Comparison of ENCODE assay signal across 17 cellular contexts in genomic region chr16:29844575-29845331, GRCh38. TPM values are rescaled to one million over a fixed set of nuclear protein-coding genes. Genes with fewer than 3 reads are reported as not detected.
DNase-seq lines count a peak whose midpoint lies in the region; ATAC-seq and TF ChIP-seq lines count a peak whose summit lies in the region.
"Had no signal": no experiment of that assay in that cellular context is flagged by ENCODE, and none has a peak within 500 bp of the region (broad histone marks: within the 10 kb centered on the region; RNA-seq: fewer than 3 reads in every experiment).

No MANE protein-coding gene starts in this region.

- no peaks in the 10 kb centered on the region; the same call in 1 of the 2 replicates for H3K4me1 ChIP-seq in IMR-90 (ENCODE audit: control insufficient read depth, insufficient read depth, low read length)
- H3K4me1 ChIP-seq in adrenal gland (replicated peaks in 1 of 2), result peaks cover 11% of the 10 kb centered on the region in 2 donors
- H3K4me1 ChIP-seq in left ventricle myocardium inferior, result peaks cover 10% of the 10 kb centered on the region
- H3K4me1 ChIP-seq in PC-3 (ENCODE audit: insufficient read depth, low read length), result no peaks in the 10 kb centered on the region

- TF ChIP-seq CTCF in IMR-90 (conservative IDR thresholded peaks at IDR 0.05; ENCODE audit: low read depth, low read length) (no peak), adrenal gland (IDR thresholded peaks at IDR 0.05) (no peak), left ventricle myocardium inferior (IDR thresholded peaks at IDR 0.05; ENCODE audit: borderline replicate concordance) (no peak), PC-3 (conservative IDR thresholded peaks at IDR 0.05; ENCODE audit: low read depth, low read length) (no peak)

- H3K4me3 ChIP-seq in IMR-90 (ENCODE audit: insufficient read depth, low read depth, low read length) (no peak overlapping the region), adrenal gland (no peak overlapping the region), left ventricle myocardium inferior (no peak overlapping the region), PC-3 (ENCODE audit: low read length) (no peak overlapping the region)

- in situ Hi-C loops in IMR-90 (cut with MboI; ENCODE audit: low sequenced_read_pairs), result no loop called here

- no peak for TF ChIP-seq RAD21 in IMR-90 (IDR thresholded peaks at IDR 0.05; ENCODE audit: low read length)

- H4K5ac ChIP-seq in IMR-90 (ENCODE audit: low read depth, low read length), result no peak overlapping the region

- dilution Hi-C loops in IMR-90 (cut with HindIII; ENCODE audit: low sequenced_read_pairs, unreplicated experiment), result no loop called here

- CTCF ChIA-PET in IMR-90 (lab: Yijun Ruan, JAX), result no interaction called here
- CTCF ChIA-PET in PC-3 (lab: Charles Lee), result no interaction called here

- H3K23ac ChIP-seq in IMR-90 (ENCODE audit: low read depth, low read length), result no peak overlapping the region

- no peak overlapping the region for H3K9ac ChIP-seq in IMR-90 (ENCODE audit: low read depth, low read length)
- H3K9ac ChIP-seq in PC-3 (ENCODE audit: low read length), result no peak overlapping the region

- H3F3A ChIP-seq in PC-3 (ENCODE audit: low read length, unreplicated experiment), result no peaks in the 10 kb centered on the region

- no peak overlapping the region for H2BK120ac ChIP-seq in IMR-90 (ENCODE audit: low read depth, low read length)

- no peak overlapping the region for H3K4ac ChIP-seq in IMR-90 (ENCODE audit: low read depth, low read length)

- no peak for DNase-seq in IMR-90
- DNase-seq in adrenal gland, result peak in 6 of 7 donors; percentile 78 to 87 (median 85)
- no peak for DNase-seq in left ventricle myocardium inferior
- no peak for DNase-seq in sciatic nerve (ENCODE audit: low spot score)
- DNase-seq in stimulated activated CD8-positive, alpha-beta memory T cell treated with anti-CD3 and anti-CD28 coated beads, Interleukin-4, amount 100 ng/mL, for 48 hours, result no peak
- no peak for DNase-seq in PC-3
- DNase-seq: activated CD4-positive, alpha-beta T cell treated with anti-CD3 and anti-CD28 coated beads, Interleukin-2, amount 50 U/mL, for 4 hours; activated naive CD8-positive, alpha-beta T cell treated with anti-CD3 and anti-CD28 coated beads, Interleukin-2, amount 50 U/mL, for 24 hours; activated T-cell treated with anti-CD3 and anti-CD28 coated beads, Interleukin-2, amount 50 U/mL, for 24 hours; COR-L47; H9; MV-4-11; NCI-H187 treated with DMSO at 0.1 percent for 48 hours; nucleus accumbens had no signal

- no peak overlapping the region for H4K91ac ChIP-seq in IMR-90 (ENCODE audit: insufficient read depth, low read depth, low read length)

- ATAC-seq in IMR-90 (ENCODE audit: low read depth), result no peak
- ATAC-seq in sciatic nerve, result peak; percentile 30
- no peak for ATAC-seq in HG02588 (IDR thresholded peaks at IDR 0.05; ENCODE audit: unreplicated experiment)
- ATAC-seq in HG03378 (IDR thresholded peaks at IDR 0.05; ENCODE audit: unreplicated experiment), result no peak
- ATAC-seq in PC-3, result no peak
- ATAC-seq: activated naive CD8-positive, alpha-beta T cell treated with anti-CD3 and anti-CD28 coated beads, Interleukin-2, amount 50 U/mL, for 24 hours had no signal

- H3K9me1 ChIP-seq in IMR-90 (ENCODE audit: insufficient read depth, low read length), result no peaks in the 10 kb centered on the region

- WGBS in IMR-90 (ENCODE audit: extremely low coverage in 2 of 2, insufficient read length in 1 of 2), 2 experiments, result 93% methylated on average over 25 of the region's 28 CpGs; no CpG with 5 or more reads in 1 of the 2 experiments
- WGBS in adrenal gland, 4 donors, result 77 to 81% (median 79%) methylated on average over 17 to 28 of the region's 28 CpGs

- H3K79me1 ChIP-seq in IMR-90 (ENCODE audit: low read depth in 1 of 2, low read length in 2 of 2), result peaks cover 0 to 23% of the 10 kb centered on the region in 2 experiments; a peak in 1 of 4 replicates

- intact Hi-C loops in IMR-90 (cut with micrococcal nuclease), result no loop called here
- intact Hi-C loops in adrenal gland (cut with DNase I), result no loop called here
- intact Hi-C loops in left ventricle myocardium inferior (cut with micrococcal nuclease), result no loop called here
- intact Hi-C loops in sciatic nerve (cut with DNase I), result no loop called here
- intact Hi-C loops in PC-3 (cut with micrococcal nuclease), result no loop called here

- no peaks in the 10 kb centered on the region for H3K9me3 ChIP-seq in IMR-90 (ENCODE audit: control insufficient read depth, insufficient read depth, low read length)
- no peaks in the 10 kb centered on the region for H3K9me3 ChIP-seq in adrenal gland (replicated peaks in 1 of 3)
- H3K9me3 ChIP-seq in left ventricle myocardium inferior (replicated peaks), result no peaks in the 10 kb centered on the region
- no peaks in the 10 kb centered on the region for H3K9me3 ChIP-seq in PC-3 (ENCODE audit: low read length)

- H3K27ac ChIP-seq in IMR-90 (ENCODE audit: insufficient read depth, low read length) (no peak overlapping the region), adrenal gland (peak overlapping the region in 4 of 5 donors; percentile 3 to 85 (median 68)), left ventricle myocardium inferior (replicated peaks) (peak overlapping the region; percentile 16), PC-3 (ENCODE audit: low read length) (no peak overlapping the region)

- H3K79me2 ChIP-seq in PC-3 (ENCODE audit: low read length), result no peaks in the 10 kb centered on the region

- no peak overlapping the region for H2AK5ac ChIP-seq in IMR-90 (ENCODE audit: low read depth, low read length)

- H4K20me1 ChIP-seq in IMR-90 (ENCODE audit: insufficient read depth, low read length) (no peaks in the 10 kb centered on the region; the same call in 1 of the 2 replicates), PC-3 (ENCODE audit: low read length) (no peaks in the 10 kb centered on the region)

- no peaks in the 10 kb centered on the region for H3K9me2 ChIP-seq in PC-3 (replicated peaks; ENCODE audit: low read length)

- H2BK5ac ChIP-seq in IMR-90 (ENCODE audit: low read depth, low read length, poor library complexity, severe bottlenecking), result no peak overlapping the region

- no peaks in the 10 kb centered on the region for H3K27me3 ChIP-seq in IMR-90 (ENCODE audit: control insufficient read depth, insufficient read depth, low read length)
- no peaks in the 10 kb centered on the region for H3K27me3 ChIP-seq in adrenal gland
- no peaks in the 10 kb centered on the region for H3K27me3 ChIP-seq in left ventricle myocardium inferior (ENCODE audit: low read depth)
- H3K27me3 ChIP-seq in PC-3 (ENCODE audit: low read length), result no peaks in the 10 kb centered on the region

- H3K14ac ChIP-seq in IMR-90 (replicated peaks; ENCODE audit: low read depth, low read length), result no peak overlapping the region

- BruUV-seq in IMR-90 (replicated peaks; lab: Mats Ljungman, UMichigan), result no TSS peak
- BruUV-seq in PC-3 (replicated peaks; lab: Mats Ljungman, UMichigan), result no TSS peak

- peaks cover 71% of the 10 kb centered on the region for H3K36me3 ChIP-seq in IMR-90 (ENCODE audit: control insufficient read depth, insufficient read depth, low read length)
- H3K36me3 ChIP-seq in adrenal gland (replicated peaks in 1 of 2), result peaks cover 0 to 84% of the 10 kb centered on the region in 2 donors
- H3K36me3 ChIP-seq in left ventricle myocardium inferior, result peaks cover 77% of the 10 kb centered on the region
- no peaks in the 10 kb centered on the region for H3K36me3 ChIP-seq in PC-3 (ENCODE audit: low read depth, low read length)

- H3K18ac ChIP-seq in IMR-90 (ENCODE audit: low read depth, low read length), result no peak overlapping the region

- H4K8ac ChIP-seq in IMR-90 (ENCODE audit: low read depth in 2 of 2, low read length in 2 of 2), result no peak overlapping the region

- no peak overlapping the region for H2BK15ac ChIP-seq in IMR-90 (ENCODE audit: low read depth, low read length)

- no peak for TF ChIP-seq POLR2A in IMR-90 (IDR thresholded peaks at IDR 0.05; ENCODE audit: low read depth, low read length)
- TF ChIP-seq POLR2A in adrenal gland (IDR thresholded peaks at IDR 0.05), result peak in 1 of 2 donors; percentile 37

- H2AFZ ChIP-seq in IMR-90 (replicated peaks; ENCODE audit: low read length, poor library complexity) (peak overlapping the region; percentile 53), PC-3 (ENCODE audit: low read length) (no peak overlapping the region)

- H3K56ac ChIP-seq in IMR-90 (ENCODE audit: extremely low read depth, insufficient read depth, low read length), result no peak overlapping the region

- POLR2A ChIA-PET in IMR-90 (lab: Charles Lee; ENCODE audit: unreplicated experiment) (no interaction called here), PC-3 (lab: Charles Lee; ENCODE audit: unreplicated experiment) (no interaction called here)

- H2AK9ac ChIP-seq in IMR-90 (replicated peaks; ENCODE audit: low read depth, low read length, poor library complexity), result no peak overlapping the region

- H2BK20ac ChIP-seq in IMR-90 (ENCODE audit: low read depth, low read length), result no peak overlapping the region

- no peak overlapping the region for H3K4me2 ChIP-seq in IMR-90 (ENCODE audit: low read depth, low read length)
- H3K4me2 ChIP-seq in PC-3 (ENCODE audit: low read length), result no peak overlapping the region

RNA-seq across cellular contexts. Expression of gene CDIPT, which starts 18.3 kb away (rescaled TPM):
- total RNA-seq in IMR-90 (2012; rRNA removed), result 47.1 and 48.3 TPM in 2 replicates
- polyA plus RNA-seq in IMR-90 (2012; rRNA removed), result 100 and 111 TPM in 2 replicates
- polyA plus RNA-seq in IMR-90 (2012; cell fraction: cytosol; rRNA removed), result 116 and 168 TPM in 2 replicates
- polyA plus RNA-seq in IMR-90 (2012; cell fraction: nucleus; rRNA removed; ENCODE audit: low replicate concordance), result 48.4 and 91.2 TPM in 2 replicates
- total RNA-seq in adrenal gland, result 100 to 1,000 TPM in 7 of 8 donors, 10 to 100 TPM in 1; 84.7 to 203 (median 159) TPM
- 10 to 100 TPM; 44.9 to 89.0 (median 74.5) TPM for polyA plus RNA-seq in adrenal gland
- total RNA-seq in left ventricle myocardium inferior, result 68.6 TPM
- total RNA-seq in sciatic nerve, result 58.4 TPM
- 60.5 and 86.2 TPM in 2 replicates for total RNA-seq in PC-3 (2014; rRNA removed)

RNA-seq across cellular contexts. Expression of gene MVP, which starts 24.5 kb away (rescaled TPM):
- total RNA-seq in IMR-90 (2012; rRNA removed) (221 and 319 TPM in 2 replicates), adrenal gland (100 to 1,000 TPM; 242 to 492 (median 362) TPM), left ventricle myocardium inferior (38.6 TPM), sciatic nerve (123 TPM), PC-3 (2014; rRNA removed) (27.3 and 36.1 TPM in 2 replicates)
- polyA plus RNA-seq in IMR-90 (2012; rRNA removed) (204 and 231 TPM in 2 replicates), adrenal gland (100 to 1,000 TPM; 200 to 470 (median 321) TPM)
- 95.3 and 159 TPM in 2 replicates for polyA plus RNA-seq in IMR-90 (2012; cell fraction: cytosol; rRNA removed)
- polyA plus RNA-seq in IMR-90 (2012; cell fraction: nucleus; rRNA removed; ENCODE audit: low replicate concordance), result 358 and 633 TPM in 2 replicates

RNA-seq across cellular contexts. Expression of gene PAGR1, which starts 28.8 kb away (rescaled TPM):
- total RNA-seq in IMR-90 (2012; rRNA removed), result 10.6 and 15.3 TPM in 2 replicates
- polyA plus RNA-seq in IMR-90 (2012; rRNA removed), result 22.1 and 26.4 TPM in 2 replicates
- 21.9 and 41.0 TPM in 2 replicates for polyA plus RNA-seq in IMR-90 (2012; cell fraction: cytosol; rRNA removed)
- 159 and 162 TPM in 2 replicates for polyA plus RNA-seq in IMR-90 (2012; cell fraction: nucleus; rRNA removed; ENCODE audit: low replicate concordance)
- total RNA-seq in adrenal gland, result 10 to 100 TPM; 17.1 to 47.1 (median 39.8) TPM
- polyA plus RNA-seq in adrenal gland, result 10 to 100 TPM; 14.2 to 89.1 (median 60.9) TPM
- total RNA-seq in left ventricle myocardium inferior, result 12.9 TPM
- 29.7 TPM for total RNA-seq in sciatic nerve
- total RNA-seq in PC-3 (2014; rRNA removed), result 53.8 and 76.7 TPM in 2 replicates

RNA-seq across cellular contexts. Expression of gene PRRT2, which starts 32.8 kb away (rescaled TPM):
- 0.90 and 1.4 TPM in 2 replicates for total RNA-seq in IMR-90 (2012; rRNA removed)
- polyA plus RNA-seq in IMR-90 (2012; rRNA removed), result 10.5 and 10.7 TPM in 2 replicates
- 2.2 and 2.7 TPM in 2 replicates for polyA plus RNA-seq in IMR-90 (2012; cell fraction: cytosol; rRNA removed)
- 150 and 201 TPM in 2 replicates for polyA plus RNA-seq in IMR-90 (2012; cell fraction: nucleus; rRNA removed; ENCODE audit: low replicate concordance)
- 1 to 10 TPM in 7 of 8 donors, not detected in 1; 1.4 to 8.8 (median 1.9) TPM for total RNA-seq in adrenal gland
- polyA plus RNA-seq in adrenal gland, result 10 to 100 TPM in 1 of 3 donors, 1 to 10 TPM in 1, under 1 TPM in 1; 0.97 to 32.0 (median 5.0) TPM
- 2.1 TPM for total RNA-seq in left ventricle myocardium inferior
- total RNA-seq in sciatic nerve, result 26.3 TPM
- total RNA-seq in PC-3 (2014; rRNA removed), result 0.35 and 0.40 TPM in 2 replicates
- polyA plus RNA-seq: IgD-negative memory B cell had no signal

RNA-seq across cellular contexts. Expression of gene MAZ, which starts 38.4 kb away (rescaled TPM):
- total RNA-seq in IMR-90 (2012; rRNA removed) (113 and 127 TPM in 2 replicates), adrenal gland (100 to 1,000 TPM in 6 of 8 donors, 10 to 100 TPM in 2; 78.8 to 247 (median 145) TPM), left ventricle myocardium inferior (77.6 TPM), sciatic nerve (123 TPM), PC-3 (2014; rRNA removed) (279 and 358 TPM in 2 replicates)
- polyA plus RNA-seq in IMR-90 (2012; rRNA removed) (124 and 138 TPM in 2 replicates), adrenal gland (100 to 1,000 TPM; 108 to 304 (median 147) TPM)
- 55.6 and 129 TPM in 2 replicates for polyA plus RNA-seq in IMR-90 (2012; cell fraction: cytosol; rRNA removed)
- 105 and 180 TPM in 2 replicates for polyA plus RNA-seq in IMR-90 (2012; cell fraction: nucleus; rRNA removed; ENCODE audit: low replicate concordance)

Comparison
In these comparisons a context has a peak if more than half of its experiments do, and no peak if none do; other contexts are left out.
1. DNase-seq: peak in adrenal gland (6 of 7); none in IMR-90 (single experiment), left ventricle myocardium inferior (single experiment), sciatic nerve (single experiment), stimulated activated CD8-positive, alpha-beta memory T cell treated with anti-CD3 and anti-CD28 coated beads, Interleukin-4, amount 100 ng/mL, for 48 hours (single experiment) and PC-3 (single experiment).
2. H3K27ac ChIP-seq: peak in adrenal gland (4 of 5) and left ventricle myocardium inferior (single experiment); none in IMR-90 (single experiment) and PC-3 (single experiment).